ENCODE assay signal across 28 cellular contexts in the genomic region with DNA sequence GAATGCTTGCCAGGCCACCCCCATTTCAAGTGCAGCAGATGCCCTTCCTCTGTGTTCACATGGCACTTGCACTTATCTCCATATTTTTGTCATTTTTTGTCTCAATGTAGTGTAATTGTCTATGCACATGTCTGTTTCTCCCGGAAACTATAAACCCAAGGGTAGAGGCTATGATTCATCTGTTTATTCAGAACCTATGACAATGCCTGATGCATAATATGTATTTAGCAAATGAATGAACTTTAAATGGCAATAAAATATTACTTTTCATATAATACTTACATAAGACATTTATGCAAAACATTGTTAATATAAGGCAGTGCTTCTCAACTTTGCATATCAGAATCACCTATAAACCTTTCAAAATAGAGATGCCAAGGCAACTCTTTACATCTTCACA. TPM values are rescaled to one million over a fixed set of nuclear protein-coding genes. Genes with fewer than 3 reads are reported as not detected.
DNase-seq lines count a peak whose midpoint lies in the region; ATAC-seq, FAIRE-seq and TF ChIP-seq lines count a peak whose summit lies in the region.
"Had no signal": no experiment of that assay in that cellular context is flagged by ENCODE, and none has a peak within 500 bp of the region (broad histone marks: within the 10 kb centered on the region; RNA-seq: fewer than 3 reads in every experiment).

No MANE protein-coding gene starts in this region.

- H3K4ac ChIP-seq in IMR-90 (ENCODE audit: low read depth, low read length), result no peak overlapping the region

- peaks cover 32% of the 10 kb centered on the region for H3K27me3 ChIP-seq in IMR-90 (ENCODE audit: control insufficient read depth, insufficient read depth, low read length)
- no peaks in the 10 kb centered on the region for H3K27me3 ChIP-seq in naive thymus-derived CD4-positive, alpha-beta T cell (ENCODE audit: control insufficient read depth in 2 of 2, insufficient read depth in 2 of 2, low read length in 2 of 2)
- H3K27me3 ChIP-seq: BLaER1 treated with 17β-estradiol and CSF1 and Interleukin-3, amounts not matched to agents 10 nM and 100 nM; hepatocyte had no signal

- H4K8ac ChIP-seq in IMR-90 (ENCODE audit: low read depth in 2 of 2, low read length in 2 of 2), result no peak overlapping the region

- POLR2A ChIA-PET in IMR-90 (lab: Charles Lee; ENCODE audit: unreplicated experiment), result no interaction called here
- POLR2A ChIA-PET in WTC11 (lab: Charles Lee), result no interaction called here
- POLR2A ChIA-PET in naive thymus-derived CD4-positive, alpha-beta T cell (lab: Charles Lee), result no interaction called here

- no peak overlapping the region for H2AK5ac ChIP-seq in IMR-90 (ENCODE audit: low read depth, low read length)

- WGBS in IMR-90 (ENCODE audit: extremely low coverage in 2 of 2, insufficient read length in 1 of 2), 2 experiments, result no CpG with 5 or more reads among the region's 1 CpG

- no TSS peak for BruUV-seq in IMR-90 (replicated peaks; lab: Mats Ljungman, UMichigan)

- no peak overlapping the region for H2AK9ac ChIP-seq in IMR-90 (replicated peaks; ENCODE audit: low read depth, low read length, poor library complexity)

- H4K5ac ChIP-seq in IMR-90 (ENCODE audit: low read depth, low read length), result no peak overlapping the region

- no peaks in the 10 kb centered on the region for H3K27me3 Mint-ChIP-seq in WTC11 (ENCODE audit: low read depth)
- H3K27me3 Mint-ChIP-seq in naive thymus-derived CD4-positive, alpha-beta T cell, result peaks cover 0 to 47% (median 0%) of the 10 kb centered on the region in 5 donors

- no peak overlapping the region for H3K4me2 ChIP-seq in IMR-90 (ENCODE audit: low read depth, low read length)
- H3K4me2 ChIP-seq: hepatocyte had no signal

- H3K9me3 ChIP-seq in IMR-90 (ENCODE audit: control insufficient read depth, insufficient read depth, low read length), result no peaks in the 10 kb centered on the region
- H3K9me3 ChIP-seq in naive thymus-derived CD4-positive, alpha-beta T cell (ENCODE audit: control insufficient read depth in 2 of 3, low read length in 3 of 3), result no peaks in the 10 kb centered on the region
- H3K9me3 ChIP-seq: left lung, thoracic aorta had no signal

- TF ChIP-seq CTCF in IMR-90 (conservative IDR thresholded peaks at IDR 0.05; ENCODE audit: low read depth, low read length) (no peak), WTC11 (IDR thresholded peaks at IDR 0.05) (no peak)

- no peak overlapping the region for H3K4me3 ChIP-seq in IMR-90 (ENCODE audit: insufficient read depth, low read depth, low read length)
- H3K4me3 ChIP-seq in naive thymus-derived CD4-positive, alpha-beta T cell (ENCODE audit: low read length), result no peak overlapping the region
- H3K4me3 ChIP-seq: BLaER1 treated with 17β-estradiol and CSF1 and Interleukin-3, amounts not matched to agents 10 nM and 100 nM; hepatocyte; left lung; thoracic aorta had no signal

- no peak overlapping the region for H3K9ac ChIP-seq in IMR-90 (ENCODE audit: low read depth, low read length)
- H3K9ac ChIP-seq: BLaER1 treated with 17β-estradiol and CSF1 and Interleukin-3, amounts not matched to agents 10 nM and 100 nM had no signal

- intact Hi-C loops in IMR-90 (cut with micrococcal nuclease), result no loop called here
- intact Hi-C loops in naive thymus-derived CD4-positive, alpha-beta T cell (cut with micrococcal nuclease), result no loop called here

- no peak overlapping the region for H2BK5ac ChIP-seq in IMR-90 (ENCODE audit: low read depth, low read length, poor library complexity, severe bottlenecking)

- no peak for ATAC-seq in IMR-90 (ENCODE audit: low read depth)
- ATAC-seq in WTC11, result no peak
- no peak for ATAC-seq in naive thymus-derived CD4-positive, alpha-beta T cell
- ATAC-seq: activated CD8-positive, alpha-beta T cell treated with anti-CD3 and anti-CD28 coated beads for 36 hours; left lung; natural killer cell treated with Interleukin-12 subunit alpha and Interleukin-12 subunit beta and Interleukin-15 and Interleukin-18, amount 100 ng/mL, for 72 hours had no signal

- H4K20me1 ChIP-seq in IMR-90 (ENCODE audit: insufficient read depth, low read length), result no peaks in the 10 kb centered on the region
- H4K20me1 ChIP-seq: BLaER1 treated with 17β-estradiol and CSF1 and Interleukin-3, amounts not matched to agents 10 nM and 100 nM had no signal

- H3K4me3 Mint-ChIP-seq in WTC11, result no peak overlapping the region
- no peak overlapping the region for H3K4me3 Mint-ChIP-seq in naive thymus-derived CD4-positive, alpha-beta T cell
- H3K4me3 Mint-ChIP-seq: activated CD8-positive, alpha-beta T cell treated with anti-CD3 and anti-CD28 coated beads for 36 hours; activated naive CD8-positive, alpha-beta T cell treated with anti-CD3 and anti-CD28 coated beads, Interleukin-2, amount 10 ng/mL, durations not matched to agents 7 days and 5 days; central memory CD8-positive, alpha-beta T cell; natural killer cell treated with Interleukin-12 subunit alpha and Interleukin-12 subunit beta and Interleukin-15 and Interleukin-18, amount 100 ng/mL, for 72 hours had no signal

- H3K14ac ChIP-seq in IMR-90 (replicated peaks; ENCODE audit: low read depth, low read length), result no peak overlapping the region

- H3K27ac Mint-ChIP-seq in WTC11, result peak overlapping the region; percentile 25
- no peak overlapping the region for H3K27ac Mint-ChIP-seq in naive thymus-derived CD4-positive, alpha-beta T cell
- H3K27ac Mint-ChIP-seq: activated CD8-positive, alpha-beta T cell treated with anti-CD3 and anti-CD28 coated beads for 36 hours; activated naive CD8-positive, alpha-beta T cell treated with anti-CD3 and anti-CD28 coated beads, Interleukin-2, amount 10 ng/mL, durations not matched to agents 7 days and 5 days; natural killer cell treated with Interleukin-12 subunit alpha and Interleukin-12 subunit beta and Interleukin-15 and Interleukin-18, amount 100 ng/mL, for 72 hours had no signal

- H3K23ac ChIP-seq in IMR-90 (ENCODE audit: low read depth, low read length), result no peak overlapping the region

- CTCF ChIA-PET in IMR-90 (lab: Yijun Ruan, JAX) (no interaction called here), WTC11 (lab: Charles Lee) (interaction anchor here (1.2 kb wide), 1 partner anchor 55 kb away, joined by 3 read pairs; no protein-coding TSS in a partner anchor)
- CTCF ChIA-PET in naive thymus-derived CD4-positive, alpha-beta T cell (lab: Charles Lee), result no interaction called here

- no peak for TF ChIP-seq RAD21 in IMR-90 (IDR thresholded peaks at IDR 0.05; ENCODE audit: low read length)

- H3K4me1 Mint-ChIP-seq in WTC11, result peaks cover 83% of the 10 kb centered on the region
- peaks cover 6 to 15% (median 10%) of the 10 kb centered on the region in 7 donors for H3K4me1 Mint-ChIP-seq in naive thymus-derived CD4-positive, alpha-beta T cell
- H3K4me1 Mint-ChIP-seq: central memory CD8-positive, alpha-beta T cell had no signal

- no peak overlapping the region for H2AFZ ChIP-seq in IMR-90 (replicated peaks; ENCODE audit: low read length, poor library complexity)
- H2AFZ ChIP-seq: hepatocyte had no signal

- no peak overlapping the region for H4K91ac ChIP-seq in IMR-90 (ENCODE audit: insufficient read depth, low read depth, low read length)

- in situ Hi-C loops in IMR-90 (cut with MboI; ENCODE audit: low sequenced_read_pairs), result no loop called here

- H3K27ac ChIP-seq in IMR-90 (ENCODE audit: insufficient read depth, low read length), result no peak overlapping the region
- H3K27ac ChIP-seq in naive thymus-derived CD4-positive, alpha-beta T cell (ENCODE audit: low read depth, low read length), result no peak overlapping the region
- H3K27ac ChIP-seq: BLaER1 treated with 17β-estradiol and CSF1 and Interleukin-3, amounts not matched to agents 10 nM and 100 nM; hepatocyte; left lung; thoracic aorta had no signal

- TF ChIP-seq POLR2A in IMR-90 (IDR thresholded peaks at IDR 0.05; ENCODE audit: low read depth, low read length), result no peak

- H3K4me1 ChIP-seq in IMR-90 (ENCODE audit: control insufficient read depth, insufficient read depth, low read length), result no peaks in the 10 kb centered on the region
- no peaks in the 10 kb centered on the region for H3K4me1 ChIP-seq in naive thymus-derived CD4-positive, alpha-beta T cell (ENCODE audit: control insufficient read depth in 2 of 2, insufficient read depth in 2 of 2, low read length in 2 of 2)

- peak; percentile 79 for DNase-seq in DMS53 treated with DMSO at 0.1 percent for 48 hours (lab: John Stamatoyannopoulos, UW; ENCODE audit: unreplicated experiment)
- peak; percentile 12 for DNase-seq in IMR-90
- no peak for DNase-seq in WTC11 (ENCODE audit: low spot score)
- DNase-seq in NCI-H2029 treated with DMSO at 0.1 percent for 48 hours (lab: John Stamatoyannopoulos, UW), result no peak
- no peak for DNase-seq in naive thymus-derived CD4-positive, alpha-beta T cell
- no peak for DNase-seq in NCI-H82 (lab: John Stamatoyannopoulos, UW)
- no peak for DNase-seq in SIG-M5 treated with dmso at 0.1 percent for 504 hours (lab: John Stamatoyannopoulos, UW; ENCODE audit: unreplicated experiment)
- DNase-seq: activated CD4-positive, alpha-beta T cell treated with anti-CD3 and anti-CD28 coated beads for 1 hour; activated CD8-positive, alpha-beta T cell treated with anti-CD3 and anti-CD28 coated beads for 36 hours; activated effector memory CD4-positive, alpha-beta T cell treated with Interleukin-2 at 50 U/mL for 16 hours; activated naive CD8-positive, alpha-beta T cell treated with anti-CD3 and anti-CD28 coated beads, Interleukin-2, amount 10 ng/mL, durations not matched to agents 7 days and 5 days; activated T-cell treated with anti-CD3 and anti-CD28 coated beads for 4 hours; foreskin melanocyte; KBM-7; left lung; NCI-H187; NCI-H774; retina; SHP77 treated with DMSO at 0.1 percent for 48 hours; stimulated activated CD4-positive, alpha-beta T cell treated with anti-CD3 and anti-CD28 coated beads, Interleukin-4, amount 100 ng/mL, for 24 hours; stimulated activated naive CD4-positive, alpha-beta T cell treated with Interleukin-2 at 50 U/mL for 16 hours; T-helper 1 cell had no signal

- H2BK20ac ChIP-seq in IMR-90 (ENCODE audit: low read depth, low read length), result no peak overlapping the region

- FAIRE-seq in islet of Langerhans (lab: Jason Lieb, UNC), result peak; percentile 61

- H3K36me3 Mint-ChIP-seq in WTC11, result no peaks in the 10 kb centered on the region; the same call in 1 of the 2 replicates
- H3K36me3 Mint-ChIP-seq in naive thymus-derived CD4-positive, alpha-beta T cell, result no peaks in the 10 kb centered on the region
- H3K36me3 Mint-ChIP-seq: natural killer cell treated with Interleukin-12 subunit alpha and Interleukin-12 subunit beta and Interleukin-15 and Interleukin-18, amount 100 ng/mL, for 72 hours had no signal

- H3K36me3 ChIP-seq in IMR-90 (ENCODE audit: control insufficient read depth, insufficient read depth, low read length), result no peaks in the 10 kb centered on the region
- no peaks in the 10 kb centered on the region for H3K36me3 ChIP-seq in naive thymus-derived CD4-positive, alpha-beta T cell (ENCODE audit: control insufficient read depth in 2 of 3, insufficient read depth in 3 of 3, low read length in 3 of 3)
- H3K36me3 ChIP-seq: left lung, thoracic aorta had no signal

- no peak overlapping the region for H2BK15ac ChIP-seq in IMR-90 (ENCODE audit: low read depth, low read length)

- no peaks in the 10 kb centered on the region for H3K9me3 Mint-ChIP-seq in WTC11
- no peaks in the 10 kb centered on the region for H3K9me3 Mint-ChIP-seq in naive thymus-derived CD4-positive, alpha-beta T cell
- H3K9me3 Mint-ChIP-seq: activated CD8-positive, alpha-beta T cell treated with anti-CD3 and anti-CD28 coated beads for 36 hours; activated naive CD8-positive, alpha-beta T cell treated with anti-CD3 and anti-CD28 coated beads, Interleukin-2, amount 10 ng/mL, durations not matched to agents 7 days and 5 days; central memory CD8-positive, alpha-beta T cell; natural killer cell treated with Interleukin-12 subunit alpha and Interleukin-12 subunit beta and Interleukin-15 and Interleukin-18, amount 100 ng/mL, for 72 hours had no signal

- H2BK120ac ChIP-seq in IMR-90 (ENCODE audit: low read depth, low read length), result no peak overlapping the region

- H3K9me1 ChIP-seq in IMR-90 (ENCODE audit: insufficient read depth, low read length), result no peaks in the 10 kb centered on the region

- no peak overlapping the region for H3K56ac ChIP-seq in IMR-90 (ENCODE audit: extremely low read depth, insufficient read depth, low read length)

- no peaks in the 10 kb centered on the region for H3K79me1 ChIP-seq in IMR-90 (ENCODE audit: low read depth in 1 of 2, low read length in 2 of 2)

- dilution Hi-C loops in IMR-90 (cut with HindIII; ENCODE audit: low sequenced_read_pairs, unreplicated experiment), result no loop called here

- H3K18ac ChIP-seq in IMR-90 (ENCODE audit: low read depth, low read length), result no peak overlapping the region

RNA-seq across cellular contexts. Expression of a gene that starts 6.7 kb away (rescaled TPM):
- total RNA-seq in IMR-90 (2012; rRNA removed) (50.3 and 60.6 TPM in 2 replicates), WTC11 (2021) (160 to 191 TPM (median 166 TPM) in 3 replicates)
- 34.3 and 38.9 TPM in 2 replicates for polyA plus RNA-seq in IMR-90 (2012; rRNA removed)
- polyA plus RNA-seq in IMR-90 (2012; cell fraction: cytosol; rRNA removed), result 11.9 and 33.4 TPM in 2 replicates
- polyA plus RNA-seq in IMR-90 (2012; cell fraction: nucleus; rRNA removed; ENCODE audit: low replicate concordance), result 30.7 and 60.3 TPM in 2 replicates
- total RNA-seq in naive thymus-derived CD4-positive, alpha-beta T cell, result 10 to 100 TPM; 18.9 to 67.2 (median 23.3) TPM
- 10 to 100 TPM; 15.5 to 17.6 TPM for polyA plus RNA-seq in naive thymus-derived CD4-positive, alpha-beta T cell

Comparison
In these comparisons a context has a peak if more than half of its experiments do, and no peak if none do; other contexts are left out.
1. DNase-seq: peak in DMS53 treated with DMSO at 0.1 percent for 48 hours (single experiment) and IMR-90 (single experiment); none in WTC11 (single experiment), NCI-H2029 treated with DMSO at 0.1 percent for 48 hours (single experiment), naive thymus-derived CD4-positive, alpha-beta T cell (0 of 9), NCI-H82 (single experiment) and SIG-M5 treated with dmso at 0.1 percent for 504 hours (single experiment).